In genomic region chr2:9473985-9474360, GRCh38 we compare ENCODE assay signal across 8 cellular contexts. TPM values are rescaled to one million over a fixed set of nuclear protein-coding genes. Genes with fewer than 3 reads are reported as not detected.
DNase-seq lines count a peak whose midpoint lies in the region; ATAC-seq and TF ChIP-seq lines count a peak whose summit lies in the region.

No MANE protein-coding gene starts in this region.

- WGBS in heart right ventricle, 2 donors, result 5 to 8% methylated on average over 39 of the region's 39 CpGs
- WGBS in aorta, 2 donors, result 5% methylated on average over 39 of the region's 39 CpGs

- BruUV-seq in OCI-LY7 (replicated peaks; lab: Mats Ljungman, UMichigan), result no TSS peak

- POLR2A ChIA-PET in OCI-LY7 (lab: Charles Lee), result interaction anchor here (0.6 kb wide), 1 partner anchor 32 kb away, joined by 7 read pairs; no protein-coding TSS in a partner anchor

- peaks cover 0 to 26% (median 20%) of the 10 kb centered on the region in 11 experiments; a peak in 13 of 22 replicates for H4K20me1 ChIP-seq in BLaER1 treated with 17β-estradiol and CSF1 and Interleukin-3, amounts not matched to agents 10 nM and 100 nM
- H4K20me1 ChIP-seq in OCI-LY7 (ENCODE audit: insufficient read depth, low read length), result no peaks in the 10 kb centered on the region

- H3K27ac ChIP-seq in BLaER1 treated with 17β-estradiol and CSF1 and Interleukin-3, amounts not matched to agents 10 nM and 100 nM, result peak overlapping the region; percentile 77 to 92 (median 89)
- H3K27ac ChIP-seq in OCI-LY7 (ENCODE audit: low read depth, low read length, poor library complexity, severe bottlenecking) (no peak overlapping the region), heart right ventricle (peak overlapping the region; percentile 64 to 92 (median 90)), aorta (ENCODE audit: low read depth in 1 of 2, low read length in 2 of 2) (peak overlapping the region in 1 of 2 donors; percentile 38)

- H3K4me2 ChIP-seq in BLaER1 treated with 17β-estradiol and CSF1 and Interleukin-3, amounts not matched to agents 10 nM and 100 nM, result peak overlapping the region; percentile 85 to 99 (median 96)
- peak overlapping the region; percentile 17; the same call in 1 of the 2 replicates for H3K4me2 ChIP-seq in OCI-LY7 (ENCODE audit: low read length)

- no peaks in the 10 kb centered on the region for H3K79me2 ChIP-seq in OCI-LY7 (ENCODE audit: insufficient read depth, low read depth, low read length)

- ATAC-seq in GM21723 (IDR thresholded peaks at IDR 0.05; ENCODE audit: unreplicated experiment) (peak; percentile 24), heart right ventricle (peak; percentile 29 to 57 (median 44)), aorta (ENCODE audit: low FRiP score) (peak; percentile 65)

- H3K9me3 ChIP-seq in BLaER1 treated with 17β-estradiol and CSF1 and Interleukin-3, amounts not matched to agents 10 nM and 100 nM (replicated peaks in 1 of 11), result no peaks in the 10 kb centered on the region
- H3K9me3 ChIP-seq in OCI-LY7 (ENCODE audit: low read length) (no peaks in the 10 kb centered on the region), heart right ventricle (no peaks in the 10 kb centered on the region), aorta (ENCODE audit: control insufficient read depth, low read length) (no peaks in the 10 kb centered on the region)

- no peak for DNase-seq in OCI-LY7 (ENCODE audit: low spot score)
- DNase-seq in activated naive CD4-positive, alpha-beta T cell treated with anti-CD3 and anti-CD28 coated beads, Interleukin-2, amount 50 U/mL, for 16 hours, result peak; percentile 75
- DNase-seq in heart right ventricle, result peak; percentile 32 to 54
- DNase-seq in retina, result peak; percentile 77
- peak in 1 of 2 donors; percentile 70 for DNase-seq in aorta
- DNase-seq in NCI-H2081 treated with DMSO at 0.1 percent for 48 hours (lab: John Stamatoyannopoulos, UW), result no peak

- H3K4me1 ChIP-seq in BLaER1 treated with 17β-estradiol and CSF1 and Interleukin-3, amounts not matched to agents 10 nM and 100 nM, result peaks cover 27 to 50% (median 45%) of the 10 kb centered on the region in 10 experiments
- H3K4me1 ChIP-seq in OCI-LY7 (ENCODE audit: insufficient read depth, low read length, poor library complexity, severe bottlenecking) (peaks cover 11% of the 10 kb centered on the region), heart right ventricle (peaks cover 0 to 52% (median 29%) of the 10 kb centered on the region in 9 donors), aorta (ENCODE audit: control insufficient read depth in 1 of 2, insufficient read depth in 2 of 2, low read length in 2 of 2) (peaks cover 0 to 3% of the 10 kb centered on the region in 2 donors)

- H3K9ac ChIP-seq in BLaER1 treated with 17β-estradiol and CSF1 and Interleukin-3, amounts not matched to agents 10 nM and 100 nM, result peak overlapping the region; percentile 85 to 95 (median 91)

- no peak for TF ChIP-seq CTCF in OCI-LY7 (conservative IDR thresholded peaks at IDR 0.05; ENCODE audit: low read length)
- no peak for TF ChIP-seq CTCF in heart right ventricle (IDR thresholded peaks at IDR 0.05)

- H3K4me3 ChIP-seq in BLaER1 treated with 17β-estradiol and CSF1 and Interleukin-3, amounts not matched to agents 10 nM and 100 nM, result peak overlapping the region; percentile 66 to 87 (median 78)
- H3K4me3 ChIP-seq in OCI-LY7 (ENCODE audit: low read depth, low read length, poor library complexity, severe bottlenecking) (no peak overlapping the region), heart right ventricle (peak overlapping the region; percentile 59 to 95 (median 82)), aorta (ENCODE audit: low read length in 2 of 2) (peak overlapping the region; percentile 20 to 60)

- no peaks in the 10 kb centered on the region for H3K9me2 ChIP-seq in OCI-LY7 (ENCODE audit: insufficient read depth, low read length)

- intact Hi-C loops in OCI-LY7 (cut with micrococcal nuclease; ENCODE audit: unreplicated experiment), result no loop called here
- intact Hi-C loops in heart right ventricle (cut with DNase I), result loop anchor here in 1 of 10 donors (10.0 kb wide), 1 partner anchor 291 kb away; no protein-coding TSS in a partner anchor
- intact Hi-C loops in aorta (cut with DNase I), result loop anchor here in 1 of 2 donors (5.0 kb wide), 2 partner anchors 52 to 158 kb away; partner anchors contain the start of genes CPSF3, ITGB1BP1 and YWHAQ

- CTCF ChIA-PET in OCI-LY7 (lab: Charles Lee; ENCODE audit: unreplicated experiment), result no interaction called here

- H3K27me3 ChIP-seq in BLaER1 treated with 17β-estradiol and CSF1 and Interleukin-3, amounts not matched to agents 10 nM and 100 nM, result no peaks in the 10 kb centered on the region
- no peaks in the 10 kb centered on the region for H3K27me3 ChIP-seq in heart right ventricle
- H3K27me3 ChIP-seq in aorta (ENCODE audit: control insufficient read depth in 1 of 2, insufficient read depth in 2 of 2, low read length in 1 of 2), result no peaks in the 10 kb centered on the region

- no peak overlapping the region for H2AFZ ChIP-seq in OCI-LY7 (ENCODE audit: low read length)

- H3K36me3 ChIP-seq in BLaER1 treated with 17β-estradiol and CSF1 and Interleukin-3, amounts not matched to agents 10 nM and 100 nM, result peaks cover 39 to 61% (median 53%) of the 10 kb centered on the region in 11 experiments
- peaks cover 57% of the 10 kb centered on the region for H3K36me3 ChIP-seq in OCI-LY7 (ENCODE audit: insufficient read depth, low read length)
- H3K36me3 ChIP-seq in heart right ventricle, result peaks cover 0 to 43% (median 7%) of the 10 kb centered on the region in 9 donors
- H3K36me3 ChIP-seq in aorta (ENCODE audit: control insufficient read depth in 1 of 2, insufficient read depth in 2 of 2, low read length in 1 of 2), result no peaks in the 10 kb centered on the region

RNA-seq across cellular contexts. Expression of gene IAH1, which starts 0.4 kb away (rescaled TPM):
- total RNA-seq in OCI-LY7 (2014; rRNA removed; shearing (Covaris generic)), result 0.66 and 0.98 TPM in 2 replicates
- total RNA-seq in OCI-LY7 (2022), result 3.8 and 7.0 TPM in 2 replicates
- 10 to 100 TPM; 77.1 to 94.5 (median 87.7) TPM for total RNA-seq in heart right ventricle
- 100 to 1,000 TPM in 1 of 2 donors, 10 to 100 TPM in 1; 77.8 to 103 TPM for polyA plus RNA-seq in heart right ventricle
- 10 to 100 TPM; 45.6 to 52.2 TPM for total RNA-seq in aorta
- polyA plus RNA-seq in aorta, result 10 to 100 TPM; 64.9 to 72.9 TPM

RNA-seq across cellular contexts. Expression of gene CPSF3, which starts 50.5 kb away (rescaled TPM):
- 52.0 and 54.5 TPM in 2 replicates for total RNA-seq in OCI-LY7 (2014; rRNA removed; shearing (Covaris generic))
- 88.3 and 95.2 TPM in 2 replicates for total RNA-seq in OCI-LY7 (2022)
- 10 to 100 TPM; 12.8 to 19.8 (median 16.5) TPM for total RNA-seq in heart right ventricle
- polyA plus RNA-seq in heart right ventricle, result 10 to 100 TPM; 13.8 to 14.8 TPM
- total RNA-seq in aorta, result 10 to 100 TPM; 16.2 to 20.4 TPM
- polyA plus RNA-seq in aorta, result 10 to 100 TPM; 12.9 to 13.2 TPM

RNA-seq across cellular contexts. Expression of gene ITGB1BP1, which starts 50.6 kb away (rescaled TPM):
- 51.9 and 54.0 TPM in 2 replicates for total RNA-seq in OCI-LY7 (2014; rRNA removed; shearing (Covaris generic))
- total RNA-seq in OCI-LY7 (2022) (102 and 105 TPM in 2 replicates), heart right ventricle (100 to 1,000 TPM in 8 of 10 donors, 10 to 100 TPM in 2; 51.4 to 224 (median 134) TPM), aorta (100 to 1,000 TPM; 112 to 121 TPM)
- polyA plus RNA-seq in heart right ventricle (100 to 1,000 TPM; 112 to 165 TPM), aorta (100 to 1,000 TPM; 151 to 168 TPM)

Comparison
In these comparisons a context has a peak if more than half of its experiments do, and no peak if none do; other contexts are left out.
1. DNase-seq: peak in activated naive CD4-positive, alpha-beta T cell treated with anti-CD3 and anti-CD28 coated beads, Interleukin-2, amount 50 U/mL, for 16 hours (single experiment), heart right ventricle (2 of 2) and retina (single experiment); none in OCI-LY7 (single experiment) and NCI-H2081 treated with DMSO at 0.1 percent for 48 hours (single experiment).
2. RNA of gene IAH1, which starts 0.4 kb away (total RNA-seq): 77.1 to 94.5 TPM in heart right ventricle and 45.6 to 52.2 TPM in aorta; 0.66 to 7.0 TPM in OCI-LY7; every median in the first group is over 4 times any median in the second.
3. Peak in every context shown above with its lines, with median percentiles within 50 percentile points of each other: ATAC-seq.